ENCODE assay signal across 28 cellular contexts in the genomic region with DNA sequence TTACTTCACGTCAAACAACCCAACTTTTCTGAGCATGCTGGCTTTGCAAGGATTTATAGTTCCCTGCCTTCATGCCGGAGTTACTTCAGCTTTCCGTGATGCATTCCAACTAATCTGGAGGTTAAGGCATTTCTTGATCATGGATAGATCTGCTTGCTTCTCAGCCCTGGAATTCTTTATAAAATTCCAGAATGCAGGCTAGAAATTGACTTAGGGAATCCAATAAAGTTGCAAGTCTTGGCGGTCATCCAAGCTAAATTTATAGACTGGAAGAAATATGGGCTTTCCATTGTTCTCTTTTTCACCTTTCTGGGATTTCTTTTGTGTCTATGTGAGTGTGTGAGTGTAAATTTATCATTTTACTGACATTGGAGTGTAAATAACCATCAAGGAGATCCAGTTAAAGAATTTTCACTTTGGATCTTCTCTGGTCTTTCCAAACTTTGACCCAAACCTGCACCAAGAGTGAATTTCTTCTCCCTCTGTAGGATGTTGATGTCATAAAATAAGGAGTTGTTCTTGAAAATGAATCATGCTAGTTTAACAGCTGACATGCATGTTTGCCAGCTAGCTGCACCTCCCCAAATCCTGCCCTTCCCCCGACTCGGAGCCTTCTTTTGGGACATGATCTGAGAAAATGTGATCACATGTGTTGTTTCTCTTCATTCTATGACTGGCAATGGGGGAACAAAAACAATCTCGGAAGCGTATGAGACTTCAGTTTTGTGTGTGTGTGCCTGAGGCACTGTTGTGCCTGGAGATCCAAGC.
DNase-seq lines count a peak whose midpoint lies in the region; ATAC-seq and TF ChIP-seq lines count a peak whose summit lies in the region.
"Had no signal": no experiment of that assay in that cellular context is flagged by ENCODE, and none has a peak within 500 bp of the region (broad histone marks: within the 10 kb centered on the region; RNA-seq: fewer than 3 reads in every experiment).

No MANE protein-coding gene starts in this region.

- H3K4me2 ChIP-seq in GM23248 (ENCODE audit: unreplicated experiment) (peak overlapping the region; percentile 65), mesenchymal stem cell (ENCODE audit: low read length, poor library complexity, severe bottlenecking) (no peak overlapping the region)

- H4K91ac ChIP-seq in mesenchymal stem cell (ENCODE audit: low read length) = no peak overlapping the region

- H3K4me3 ChIP-seq in GM23248 (no peak overlapping the region), mesenchymal stem cell (ENCODE audit: insufficient read depth in 1 of 2, low read depth in 1 of 2, low read length in 2 of 2) (peak overlapping the region in 1 of 2 experiments; percentile 66), vagina (no peak overlapping the region), left ventricle myocardium inferior (no peak overlapping the region)
- H3K4me3 ChIP-seq: coronary artery, heart right ventricle, lung, Peyer's patch, prostate gland, tibial artery had no signal

- no peak overlapping the region for H3K23ac ChIP-seq in mesenchymal stem cell (ENCODE audit: low read length in 2 of 2)

- no peaks in the 10 kb centered on the region for H3K79me2 ChIP-seq in GM23248 (ENCODE audit: insufficient read depth)

- peak overlapping the region; percentile 44 for H2AFZ ChIP-seq in GM23248
- H2AFZ ChIP-seq in mesenchymal stem cell (ENCODE audit: low read depth, low read length) = no peak overlapping the region

- ATAC-seq in SK-N-SH treated with all-trans-retinoic acid at 6 μM for 48 hours (peak; percentile 4), GM21717 (IDR thresholded peaks at IDR 0.05; ENCODE audit: unreplicated experiment) (no peak)
- ATAC-seq: heart right ventricle; stimulated activated naive CD8-positive, alpha-beta T cell treated with anti-CD3 and anti-CD28 coated beads, Interleukin-15, Interleukin-2, amounts not matched to agents 100 U/mL and 50 U/mL, for 24 hours; T-cell had no signal

- no peak overlapping the region for H2BK5ac ChIP-seq in mesenchymal stem cell (ENCODE audit: low read depth, low read length, poor library complexity, severe bottlenecking)

- no peak overlapping the region for H4K8ac ChIP-seq in mesenchymal stem cell (ENCODE audit: low read length)

- no peak overlapping the region for H3K4ac ChIP-seq in mesenchymal stem cell (ENCODE audit: low read depth in 1 of 2, low read length in 2 of 2)

- H3K27me3 ChIP-seq in GM23248 (replicated peaks; ENCODE audit: insufficient read depth) (no peaks in the 10 kb centered on the region), mesenchymal stem cell (ENCODE audit: control insufficient read depth in 1 of 2, insufficient read depth in 1 of 2, low read length in 2 of 2) (no peaks in the 10 kb centered on the region), vagina (no peaks in the 10 kb centered on the region), left ventricle myocardium inferior (ENCODE audit: low read depth) (no peaks in the 10 kb centered on the region)
- H3K27me3 ChIP-seq: heart right ventricle, Peyer's patch, tibial artery had no signal

- H3K27ac ChIP-seq in GM23248 (no peak overlapping the region), mesenchymal stem cell (ENCODE audit: low read length, poor library complexity, severe bottlenecking) (no peak overlapping the region), vagina (peak overlapping the region; percentile 16), left ventricle myocardium inferior (replicated peaks) (no peak overlapping the region)
- H3K27ac ChIP-seq: coronary artery, heart right ventricle, Peyer's patch, prostate gland, tibial artery had no signal

- H3K18ac ChIP-seq in mesenchymal stem cell (ENCODE audit: low read depth in 1 of 2, low read length in 2 of 2) = no peak overlapping the region

- H4K20me1 ChIP-seq in GM23248 (ENCODE audit: insufficient read depth) = no peaks in the 10 kb centered on the region

- H3K9ac ChIP-seq in GM23248 = no peak overlapping the region
- H3K9ac ChIP-seq in mesenchymal stem cell (ENCODE audit: low read length) = peak overlapping the region; percentile 84

- no peaks in the 10 kb centered on the region for H3K79me1 ChIP-seq in mesenchymal stem cell (replicated peaks; ENCODE audit: low read length, poor library complexity, severe bottlenecking)

- H3F3A ChIP-seq in GM23248 (ENCODE audit: insufficient read depth) = peaks cover 18% of the 10 kb centered on the region

- 47 to 52% methylated on average over 8 of the region's 8 CpGs for WGBS in GM23248 (ENCODE audit: low coverage in 1 of 2, low lambda C conversion rate in 2 of 2, missing lambda C conversion rate in 2 of 2), 2 experiments
- WGBS in mesenchymal stem cell = 97% methylated on average over 8 of the region's 8 CpGs

- H2BK15ac ChIP-seq in mesenchymal stem cell (ENCODE audit: low read depth, poor library complexity, severe bottlenecking) = no peak overlapping the region

- no peak overlapping the region for H3K14ac ChIP-seq in mesenchymal stem cell (ENCODE audit: low read length in 2 of 2)

- DNase-seq in GM23248 = peak; percentile 46
- DNase-seq in mesenchymal stem cell = no peak
- no peak for DNase-seq in vagina (ENCODE audit: extremely low spot score in 2 of 2)
- DNase-seq in left ventricle myocardium inferior = no peak
- no peak for DNase-seq in stimulated activated CD4-positive, alpha-beta T cell treated with anti-CD3 and anti-CD28 coated beads, Interleukin-1b, Interleukin-23, amount 100 ng/mL, for 48 hours
- DNase-seq: ACHN; activated CD4-positive, alpha-beta memory T cell treated with anti-CD3 and anti-CD28 coated beads for 36 hours; activated CD8-positive, alpha-beta memory T cell treated with anti-CD3 and anti-CD28 coated beads, Interleukin-2, amount 50 U/mL, for 48 hours; activated naive CD4-positive, alpha-beta T cell treated with anti-CD3 and anti-CD28 coated beads, Interleukin-2, amount 10 ng/mL, durations not matched to agents 7 days and 5 days; C1 segment of cervical spinal cord; DMS79 treated with DMSO at 0.1 percent for 48 hours; effector memory CD4-positive, alpha-beta T cell; erythroblast; foreskin melanocyte; heart right ventricle; kidney glomerular epithelial cell; NCI-H1092 treated with DMSO at 0.1 percent for 48 hours; NCI-H1930; NCI-H526 treated with DMSO at 0.1 percent for 48 hours; Peyer's patch; stimulated activated naive CD8-positive, alpha-beta T cell treated with anti-CD3 and anti-CD28 coated beads, Interleukin-15, Interleukin-2, amounts not matched to agents 100 U/mL and 50 U/mL, for 24 hours; T-cell; tibial artery had no signal

- TF ChIP-seq POLR2A in vagina (IDR thresholded peaks at IDR 0.05) = no peak

- peaks cover 24% of the 10 kb centered on the region for H3K4me1 ChIP-seq in GM23248 (ENCODE audit: insufficient read depth)
- no peaks in the 10 kb centered on the region for H3K4me1 ChIP-seq in mesenchymal stem cell (ENCODE audit: control insufficient read depth, insufficient read depth, low read depth, low read length)
- H3K4me1 ChIP-seq in vagina = peaks cover 29% of the 10 kb centered on the region
- no peaks in the 10 kb centered on the region for H3K4me1 ChIP-seq in left ventricle myocardium inferior
- H3K4me1 ChIP-seq: Peyer's patch, prostate gland, tibial artery had no signal

- in situ Hi-C loops in GM23248 (cut with MboI) = no loop called here

- TF ChIP-seq CTCF in vagina (IDR thresholded peaks at IDR 0.05) = no peak
- TF ChIP-seq CTCF in left ventricle myocardium inferior (IDR thresholded peaks at IDR 0.05; ENCODE audit: borderline replicate concordance) = no peak

- no peak overlapping the region for H2AK5ac ChIP-seq in mesenchymal stem cell (ENCODE audit: low read length, severe bottlenecking)

- H3K36me3 ChIP-seq in GM23248 (ENCODE audit: low read depth) = no peaks in the 10 kb centered on the region
- H3K36me3 ChIP-seq in mesenchymal stem cell (ENCODE audit: control insufficient read depth in 1 of 2, insufficient read depth in 2 of 2, low read depth in 1 of 2, low read length in 2 of 2) = no peaks in the 10 kb centered on the region
- H3K36me3 ChIP-seq in vagina = no peaks in the 10 kb centered on the region
- H3K36me3 ChIP-seq in left ventricle myocardium inferior = no peaks in the 10 kb centered on the region
- H3K36me3 ChIP-seq: heart right ventricle, Peyer's patch, prostate gland, tibial artery had no signal

- no peaks in the 10 kb centered on the region for H3K9me2 ChIP-seq in GM23248 (ENCODE audit: insufficient read depth)

- H2BK120ac ChIP-seq in mesenchymal stem cell (ENCODE audit: low read depth, low read length) = no peak overlapping the region

- H3K9me3 ChIP-seq in GM23248 (ENCODE audit: low read depth) (no peaks in the 10 kb centered on the region), mesenchymal stem cell (ENCODE audit: control insufficient read depth, low read length) (no peaks in the 10 kb centered on the region), vagina (no peaks in the 10 kb centered on the region), left ventricle myocardium inferior (replicated peaks) (no peaks in the 10 kb centered on the region)
- H3K9me3 ChIP-seq: heart right ventricle, Peyer's patch, prostate gland, tibial artery had no signal

- H2BK12ac ChIP-seq in mesenchymal stem cell (ENCODE audit: low read length in 2 of 2) = no peak overlapping the region

- intact Hi-C loops in vagina (cut with DNase I) = no loop called here
- intact Hi-C loops in left ventricle myocardium inferior (cut with micrococcal nuclease) = no loop called here

TF ChIP-seq in SK-N-SH treated with all-trans-retinoic acid at 6 μM for 48 hours, 23 proteins besides CTCF, POLR2A, EP300 and RAD21 (continues in another document):
- TF ChIP-seq RARB (CRISPR knock-in tag; IDR thresholded peaks at IDR 0.05) = no peak
- TF ChIP-seq, protein P1, sequence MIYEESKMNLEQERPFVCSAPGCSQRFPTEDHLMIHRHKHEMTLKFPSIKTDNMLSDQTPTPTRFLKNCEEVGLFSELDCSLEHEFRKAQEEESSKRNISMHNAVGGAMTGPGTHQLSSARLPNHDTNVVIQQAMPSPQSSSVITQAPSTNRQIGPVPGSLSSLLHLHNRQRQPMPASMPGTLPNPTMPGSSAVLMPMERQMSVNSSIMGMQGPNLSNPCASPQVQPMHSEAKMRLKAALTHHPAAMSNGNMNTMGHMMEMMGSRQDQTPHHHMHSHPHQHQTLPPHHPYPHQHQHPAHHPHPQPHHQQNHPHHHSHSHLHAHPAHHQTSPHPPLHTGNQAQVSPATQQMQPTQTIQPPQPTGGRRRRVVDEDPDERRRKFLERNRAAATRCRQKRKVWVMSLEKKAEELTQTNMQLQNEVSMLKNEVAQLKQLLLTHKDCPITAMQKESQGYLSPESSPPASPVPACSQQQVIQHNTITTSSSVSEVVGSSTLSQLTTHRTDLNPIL (CRISPR knock-in tag; IDR thresholded peaks at IDR 0.05; ENCODE audit: low read depth) = 0 out of 2 replicates have a peak, but pooled peaks have one; percentile 6
- no peak for TF ChIP-seq TCF4 (CRISPR knock-in tag; IDR thresholded peaks at IDR 0.05; ENCODE audit: borderline replicate concordance)
